In genomic region chr16:26930776-26931175, GRCh38 we compare ENCODE assay signal across 3 cellular contexts.
"Had no signal": no experiment of that assay in that cellular context is flagged by ENCODE, and none has a peak within 500 bp of the region (broad histone marks: within the 10 kb centered on the region; RNA-seq: fewer than 3 reads in every experiment).

No MANE protein-coding gene starts in this region.

- H3K4me3 ChIP-seq: GM23338 had no signal

- H2AFZ ChIP-seq: GM23338 had no signal

- H3K4me2 ChIP-seq: GM23338 had no signal

- DNase-seq: H9, HCEC 1CT had no signal
